ENCODE assay signal across 8 cellular contexts in genomic region chr13:91595677-91596076, GRCh38.
"Had no signal": no experiment of that assay in that cellular context is flagged by ENCODE, and none has a peak within 500 bp of the region (broad histone marks: within the 10 kb centered on the region; RNA-seq: fewer than 3 reads in every experiment).

No MANE protein-coding gene starts in this region.

- DNase-seq: GDM1, GF-D8 had no signal

- H3K4me3 ChIP-seq: GM12878 had no signal

- ATAC-seq: GM12878 had no signal

- FAIRE-seq: G401.6, GM12878, GM12891, GM12892, GM18507, GM19239 had no signal
